ENCODE assay signal across 9 cellular contexts in genomic region chr16:31875112-31875803, GRCh38. TPM values are rescaled to one million over a fixed set of nuclear protein-coding genes. Genes with fewer than 3 reads are reported as not detected.
DNase-seq lines count a peak whose midpoint lies in the region; ATAC-seq, FAIRE-seq and TF ChIP-seq lines count a peak whose summit lies in the region.
"Had no signal": no experiment of that assay in that cellular context is flagged by ENCODE, and none has a peak within 500 bp of the region (broad histone marks: within the 10 kb centered on the region; RNA-seq: fewer than 3 reads in every experiment).

No MANE protein-coding gene starts in this region.

- H3K4me1 ChIP-seq in ACC112 (ENCODE audit: control insufficient read depth, insufficient read depth, low read length, unreplicated experiment) (peaks cover 42% of the 10 kb centered on the region), HEK293 (ENCODE audit: control insufficient read depth, insufficient read depth, low read length) (peaks cover 25% of the 10 kb centered on the region), lower lobe of right lung (peaks cover 58% of the 10 kb centered on the region)

- H3K27ac ChIP-seq in ACC112 (ENCODE audit: low read depth, low read length) (peak overlapping the region; percentile 89), HEK293 (ENCODE audit: extremely low read depth, low read depth, low read length) (no peak overlapping the region), lower lobe of right lung (peak overlapping the region; percentile 96)

- ATAC-seq in lower lobe of right lung = no peak
- no peak for ATAC-seq in HG02970 (IDR thresholded peaks at IDR 0.05; ENCODE audit: low FRiP score, unreplicated experiment)
- no peak for ATAC-seq in GM21723 (IDR thresholded peaks at IDR 0.05; ENCODE audit: unreplicated experiment)

- H2AFZ ChIP-seq in ACC112 (ENCODE audit: low read length, unreplicated experiment) = no peak overlapping the region

- H3K79me2 ChIP-seq in ACC112 (ENCODE audit: control insufficient read depth, insufficient read depth, low read length, unreplicated experiment) = peaks cover 63% of the 10 kb centered on the region

- intact Hi-C loops in lower lobe of right lung (cut with DNase I) = no loop called here

- peak overlapping the region; percentile 97 for H3K4me3 ChIP-seq in ACC112 (ENCODE audit: low read depth, low read length)
- H3K4me3 ChIP-seq in HEK293 (ENCODE audit: low read depth, low read length) = peak overlapping the region; percentile 84
- peak overlapping the region; percentile 97 for H3K4me3 ChIP-seq in lower lobe of right lung

- POLR2A ChIA-PET in HEK293 (lab: Yijun Ruan, JAX) = no interaction called here

- H3K27me3 ChIP-seq in ACC112 (ENCODE audit: insufficient read depth, low read length) (no peaks in the 10 kb centered on the region), lower lobe of right lung (ENCODE audit: low read depth) (no peaks in the 10 kb centered on the region)

- DNase-seq in amniotic epithelial cell (ENCODE audit: low read depth) = peak; percentile 39
- DNase-seq in lower lobe of right lung = no peak
- no peak for DNase-seq in frontal cortex (ENCODE audit: low spot score in 2 of 2)
- DNase-seq in H4 (ENCODE audit: low spot score) = no peak

- no peaks in the 10 kb centered on the region for H3K9me3 ChIP-seq in HEK293 (ENCODE audit: control insufficient read depth, insufficient read depth, low read depth, low read length)
- no peaks in the 10 kb centered on the region for H3K9me3 ChIP-seq in lower lobe of right lung

- CTCF ChIA-PET in HEK293 (lab: Yijun Ruan, JAX) = interaction anchor here (0.8 kb wide), 1 partner anchor 551 kb away, joined by 5 read pairs; no protein-coding TSS in a partner anchor

- TF ChIP-seq CTCF in HEK293 (tag by site-specific recombination; IDR thresholded peaks at IDR 0.05) (no peak), lower lobe of right lung (IDR thresholded peaks at IDR 0.05) (no peak)

- H3K36me3 ChIP-seq in ACC112 (ENCODE audit: insufficient read depth, low read length) (peaks cover 3% of the 10 kb centered on the region; the same call in 1 of the 2 replicates), HEK293 (ENCODE audit: control insufficient read depth in 2 of 2, insufficient read depth in 1 of 2, low read length in 2 of 2) (peaks cover 0 to 17% of the 10 kb centered on the region in 2 experiments; a peak in 2 of 3 replicates), lower lobe of right lung (no peaks in the 10 kb centered on the region)

- no peak for FAIRE-seq in frontal cortex (lab: Jason Lieb, UNC)
- FAIRE-seq: islet of Langerhans had no signal

TF ChIP-seq in HEK293, 187 proteins besides CTCF, POLR2A, EP300 and RAD21 (continues in another document):
- no peak for TF ChIP-seq ZNF426 (tag by site-specific recombination; IDR thresholded peaks at IDR 0.05)
- no peak for TF ChIP-seq EGR2 (tag by site-specific recombination; IDR thresholded peaks at IDR 0.05; ENCODE audit: low read depth)
- TF ChIP-seq ZBTB1 (tag by site-specific recombination; IDR thresholded peaks at IDR 0.05) = no peak
- TF ChIP-seq ZNF558 (tag by site-specific recombination; IDR thresholded peaks at IDR 0.05) = no peak
- no peak for TF ChIP-seq ZBTB21 (tag by site-specific recombination; IDR thresholded peaks at IDR 0.05)
- TF ChIP-seq ZBTB48 (tag by site-specific recombination; IDR thresholded peaks at IDR 0.05) = 0 out of 2 replicates have a peak, but pooled peaks have one; percentile 51
- no peak for TF ChIP-seq OSR2 (tag by site-specific recombination; IDR thresholded peaks at IDR 0.05)
- no peak for TF ChIP-seq ZNF404 (tag by site-specific recombination; IDR thresholded peaks at IDR 0.05)
- no peak for TF ChIP-seq ZNF626 (tag by site-specific recombination; IDR thresholded peaks at IDR 0.05)
- TF ChIP-seq ZNF280C (tag by site-specific recombination; IDR thresholded peaks at IDR 0.05) = no peak
- TF ChIP-seq ZNF157 (tag by site-specific recombination; IDR thresholded peaks at IDR 0.05) = no peak
- TF ChIP-seq, protein P1, sequence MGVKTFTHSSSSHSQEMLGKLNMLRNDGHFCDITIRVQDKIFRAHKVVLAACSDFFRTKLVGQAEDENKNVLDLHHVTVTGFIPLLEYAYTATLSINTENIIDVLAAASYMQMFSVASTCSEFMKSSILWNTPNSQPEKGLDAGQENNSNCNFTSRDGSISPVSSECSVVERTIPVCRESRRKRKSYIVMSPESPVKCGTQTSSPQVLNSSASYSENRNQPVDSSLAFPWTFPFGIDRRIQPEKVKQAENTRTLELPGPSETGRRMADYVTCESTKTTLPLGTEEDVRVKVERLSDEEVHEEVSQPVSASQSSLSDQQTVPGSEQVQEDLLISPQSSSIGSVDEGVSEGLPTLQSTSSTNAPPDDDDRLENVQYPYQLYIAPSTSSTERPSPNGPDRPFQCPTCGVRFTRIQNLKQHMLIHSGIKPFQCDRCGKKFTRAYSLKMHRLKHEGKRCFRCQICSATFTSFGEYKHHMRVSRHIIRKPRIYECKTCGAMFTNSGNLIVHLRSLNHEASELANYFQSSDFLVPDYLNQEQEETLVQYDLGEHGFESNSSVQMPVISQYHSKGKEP (tag by site-specific recombination; IDR thresholded peaks at IDR 0.05) = no peak
- no peak for TF ChIP-seq ZNF791 (tag by site-specific recombination; IDR thresholded peaks at IDR 0.05)
- TF ChIP-seq, protein P2, sequence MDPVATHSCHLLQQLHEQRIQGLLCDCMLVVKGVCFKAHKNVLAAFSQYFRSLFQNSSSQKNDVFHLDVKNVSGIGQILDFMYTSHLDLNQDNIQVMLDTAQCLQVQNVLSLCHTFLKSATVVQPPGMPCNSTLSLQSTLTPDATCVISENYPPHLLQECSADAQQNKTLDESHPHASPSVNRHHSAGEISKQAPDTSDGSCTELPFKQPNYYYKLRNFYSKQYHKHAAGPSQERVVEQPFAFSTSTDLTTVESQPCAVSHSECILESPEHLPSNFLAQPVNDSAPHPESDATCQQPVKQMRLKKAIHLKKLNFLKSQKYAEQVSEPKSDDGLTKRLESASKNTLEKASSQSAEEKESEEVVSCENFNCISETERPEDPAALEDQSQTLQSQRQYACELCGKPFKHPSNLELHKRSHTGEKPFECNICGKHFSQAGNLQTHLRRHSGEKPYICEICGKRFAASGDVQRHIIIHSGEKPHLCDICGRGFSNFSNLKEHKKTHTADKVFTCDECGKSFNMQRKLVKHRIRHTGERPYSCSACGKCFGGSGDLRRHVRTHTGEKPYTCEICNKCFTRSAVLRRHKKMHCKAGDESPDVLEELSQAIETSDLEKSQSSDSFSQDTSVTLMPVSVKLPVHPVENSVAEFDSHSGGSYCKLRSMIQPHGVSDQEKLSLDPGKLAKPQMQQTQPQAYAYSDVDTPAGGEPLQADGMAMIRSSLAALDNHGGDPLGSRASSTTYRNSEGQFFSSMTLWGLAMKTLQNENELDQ (tag by site-specific recombination; IDR thresholded peaks at IDR 0.05; ENCODE audit: low read depth) = no peak
- no peak for TF ChIP-seq ZNF510 (tag by site-specific recombination; IDR thresholded peaks at IDR 0.05; ENCODE audit: insufficient replicate concordance)
- peak; percentile 43; the same call in 1 of the 2 replicates for TF ChIP-seq GLIS1 (tag by site-specific recombination; IDR thresholded peaks at IDR 0.05)
- TF ChIP-seq ZXDB (tag by site-specific recombination; IDR thresholded peaks at IDR 0.05) = no peak
- no peak for TF ChIP-seq ZNF26 (tag by site-specific recombination; IDR thresholded peaks at IDR 0.05)
- peak; percentile 82 for TF ChIP-seq ZIC2 (tag by site-specific recombination; IDR thresholded peaks at IDR 0.05)
- TF ChIP-seq ZNF221 (tag by site-specific recombination; IDR thresholded peaks at IDR 0.05; ENCODE audit: borderline replicate concordance) = no peak
- peak; percentile 6; the same call in 1 of the 2 replicates for TF ChIP-seq IKZF3 (tag by site-specific recombination; IDR thresholded peaks at IDR 0.05)
- no peak for TF ChIP-seq KLF17 (tag by site-specific recombination; IDR thresholded peaks at IDR 0.05)
- no peak for TF ChIP-seq ZNF112 (tag by site-specific recombination; IDR thresholded peaks at IDR 0.05)

RNA-seq across cellular contexts. Expression of gene ZNF267, which starts 1.7 kb away (rescaled TPM):
- total RNA-seq in lower lobe of right lung = 17.0 TPM
- total RNA-seq in frontal cortex = 10.2 TPM
- 3.5 and 8.1 TPM in 2 replicates for total RNA-seq in H4 (2014; rRNA removed; shearing (Covaris generic))
